ENCODE assay signal across 19 cellular contexts in genomic region chr1:151680391-151680790, GRCh38. TPM values are rescaled to one million over a fixed set of nuclear protein-coding genes. Genes with fewer than 3 reads are reported as not detected.
DNase-seq lines count a peak whose midpoint lies in the region; ATAC-seq and TF ChIP-seq lines count a peak whose summit lies in the region.
"Had no signal": no experiment of that assay in that cellular context is flagged by ENCODE, and none has a peak within 500 bp of the region (broad histone marks: within the 10 kb centered on the region; RNA-seq: fewer than 3 reads in every experiment).

No MANE protein-coding gene starts in this region.

- no peaks in the 10 kb centered on the region for H3K9me3 ChIP-seq in ascending aorta
- no peaks in the 10 kb centered on the region for H3K9me3 ChIP-seq in gastroesophageal sphincter
- H3K9me3 ChIP-seq in tibial artery: no peaks in the 10 kb centered on the region
- H3K9me3 ChIP-seq: colonic mucosa, tibial nerve had no signal

- no peak for TF ChIP-seq EP300 in gastroesophageal sphincter (IDR thresholded peaks at IDR 0.05)

- DNase-seq in DMS53 (lab: John Stamatoyannopoulos, UW) (peak; percentile 36), DMS53 treated with DMSO at 0.1 percent for 48 hours (lab: John Stamatoyannopoulos, UW; ENCODE audit: unreplicated experiment) (no peak), ascending aorta (ENCODE audit: low spot score in 2 of 2) (no peak), tibial artery (no peak), H4 (ENCODE audit: low spot score) (no peak)
- DNase-seq: activated naive CD4-positive, alpha-beta T cell treated with Interleukin-2 at 50 U/mL for 16 hours; colonic mucosa; GOT3; naive thymus-derived CD8-positive, alpha-beta T cell; NCI-H1105; NCI-H526 treated with DMSO at 0.1 percent for 48 hours; SHP77 had no signal

- peaks cover 0 to 5% of the 10 kb centered on the region in 2 donors for H3K4me1 ChIP-seq in ascending aorta
- H3K4me1 ChIP-seq in gastroesophageal sphincter: peaks cover 0 to 27% (median 4%) of the 10 kb centered on the region in 3 donors
- H3K4me1 ChIP-seq in tibial artery: peaks cover 0 to 20% (median 8%) of the 10 kb centered on the region in 4 donors
- H3K4me1 ChIP-seq: colonic mucosa, tibial nerve had no signal

- H3K27me3 ChIP-seq in ascending aorta (no peaks in the 10 kb centered on the region), gastroesophageal sphincter (no peaks in the 10 kb centered on the region), tibial artery (no peaks in the 10 kb centered on the region)
- H3K27me3 ChIP-seq: colonic mucosa, tibial nerve had no signal

- WGBS in gastroesophageal sphincter (ENCODE audit: low coverage in 1 of 2), 2 donors: 60 to 74% methylated on average over 3 to 4 of the region's 4 CpGs

- H3K4me3 ChIP-seq in ascending aorta (peak overlapping the region in 1 of 2 donors; percentile 9), gastroesophageal sphincter (no peak overlapping the region), tibial artery (no peak overlapping the region)
- H3K4me3 ChIP-seq: colonic mucosa, skin epidermis, tibial nerve had no signal

- H3K27ac ChIP-seq in ascending aorta (peak overlapping the region; percentile 58 to 71), gastroesophageal sphincter (peak overlapping the region; percentile 64 to 75 (median 69)), tibial artery (peak overlapping the region; percentile 30 to 64)
- H3K27ac ChIP-seq: 22Rv1, colonic mucosa, skin epidermis, tibial nerve had no signal

- intact Hi-C loops in ascending aorta (cut with DNase I): loop anchor here (2.0 kb wide), 1 partner anchor 70 kb away; no protein-coding TSS in a partner anchor
- intact Hi-C loops in tibial artery (cut with DNase I; ENCODE audit: low total_unique reads): no loop called here

- TF ChIP-seq POLR2A in gastroesophageal sphincter (IDR thresholded peaks at IDR 0.05): no peak

- ATAC-seq in gastroesophageal sphincter: no peak
- ATAC-seq in HG03095 (IDR thresholded peaks at IDR 0.05; ENCODE audit: unreplicated experiment): no peak
- no peak for ATAC-seq in GM18870 (IDR thresholded peaks at IDR 0.05; ENCODE audit: unreplicated experiment)
- ATAC-seq: naive thymus-derived CD8-positive, alpha-beta T cell had no signal

- no peak for TF ChIP-seq CTCF in ascending aorta (IDR thresholded peaks at IDR 0.05)
- no peak for TF ChIP-seq CTCF in gastroesophageal sphincter (IDR thresholded peaks at IDR 0.05)
- no peak for TF ChIP-seq CTCF in tibial artery (IDR thresholded peaks at IDR 0.05)

- H3K36me3 ChIP-seq in ascending aorta: peaks cover 0 to 13% of the 10 kb centered on the region in 2 donors
- peaks cover 0 to 29% of the 10 kb centered on the region in 2 donors for H3K36me3 ChIP-seq in gastroesophageal sphincter
- peaks cover 8 to 22% (median 21%) of the 10 kb centered on the region in 3 donors for H3K36me3 ChIP-seq in tibial artery
- H3K36me3 ChIP-seq: colonic mucosa had no signal

RNA-seq across cellular contexts. Expression of gene CELF3, which starts 36.2 kb away (rescaled TPM):
- not detected for total RNA-seq in ascending aorta
- under 1 TPM in 3 of 4 donors, not detected in 1; 0.22 to 0.93 (median 0.40) TPM for total RNA-seq in gastroesophageal sphincter
- total RNA-seq in H4 (2014; rRNA removed; shearing (Covaris generic)): not detected in 2 replicates
- total RNA-seq: activated CD8-positive, alpha-beta memory T cell treated with anti-CD3 and anti-CD28 coated beads for 36 hours; naive thymus-derived CD8-positive, alpha-beta T cell; tibial nerve had no signal

RNA-seq across cellular contexts. Expression of gene RIIAD1, which starts 40.9 kb away (rescaled TPM):
- total RNA-seq in ascending aorta (not detected), gastroesophageal sphincter (1 to 10 TPM in 1 of 4 donors, not detected in 3; 1.4 TPM)
- total RNA-seq in H4 (2014; rRNA removed; shearing (Covaris generic)): not detected in 2 replicates
- total RNA-seq: activated CD8-positive, alpha-beta memory T cell treated with anti-CD3 and anti-CD28 coated beads for 36 hours; naive thymus-derived CD8-positive, alpha-beta T cell; tibial nerve had no signal
